31 cellular contexts compared by ENCODE assay signal in the genomic region with DNA sequence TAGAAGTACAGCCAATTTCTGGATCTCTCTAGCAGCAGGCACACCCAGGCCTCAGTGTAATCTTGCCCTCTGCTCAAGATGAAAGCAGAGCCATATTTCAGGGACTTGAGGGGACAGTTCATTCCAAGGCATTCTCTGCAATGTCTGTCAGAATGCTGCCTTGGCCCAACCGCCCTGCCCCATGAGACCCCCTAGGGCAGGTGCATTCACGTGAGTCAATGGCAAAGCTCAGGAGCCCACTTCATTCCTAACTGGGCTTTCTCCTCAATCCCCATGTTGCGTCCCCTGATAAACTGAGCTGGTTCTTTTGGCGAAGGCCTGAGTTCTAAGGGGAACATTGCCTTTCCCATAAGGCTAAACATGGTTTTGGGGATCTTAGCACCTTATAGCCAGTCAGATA. TPM values are rescaled to one million over a fixed set of nuclear protein-coding genes. Genes with fewer than 3 reads are reported as not detected.
"Had no signal": no experiment of that assay in that cellular context is flagged by ENCODE, and none has a peak within 500 bp of the region (broad histone marks: within the 10 kb centered on the region; RNA-seq: fewer than 3 reads in every experiment).

No MANE protein-coding gene starts in this region.

- H3K4me3 ChIP-seq: stomach, suprapubic skin, testis, thoracic aorta, thyroid gland, tibial artery, tibial nerve, transverse colon, upper lobe of left lung, upper lobe of right lung, uterus, vagina had no signal

- H3K36me3 ChIP-seq: stomach, suprapubic skin, thoracic aorta, thyroid gland, tibial artery, tibial nerve, transverse colon, upper lobe of left lung, upper lobe of right lung, uterus, vagina had no signal

- H3K27me3 ChIP-seq: stomach, suprapubic skin, testis, thyroid gland, tibial artery, tibial nerve, transverse colon, upper lobe of left lung, upper lobe of right lung, uterus, vagina had no signal

- H3K9me3 ChIP-seq: stomach, suprapubic skin, testis, thoracic aorta, thyroid gland, tibial artery, tibial nerve, transverse colon, upper lobe of left lung, upper lobe of right lung, uterus, vagina had no signal

- H3K4me1 Mint-ChIP-seq: stimulated activated effector memory CD8-positive, alpha-beta T cell treated with anti-CD3 and anti-CD28 coated beads, Interleukin-12 subunit alpha, Interleukin-12 subunit beta, amount 100 ng/mL, for 72 hours; stimulated activated memory B cell treated with anti-CD40 and anti-IgM and Interleukin-4, amounts not matched to agents 10 μg/mL and 1 μg/mL and 100 μg/mL, for 72 hours; stimulated activated naive B cell treated with anti-CD40 and anti-IgM and Interleukin-4, amounts not matched to agents 10 μg/mL and 1 μg/mL and 100 μg/mL, for 72 hours; stimulated activated naive CD8-positive, alpha-beta T cell treated with anti-CD3 and anti-CD28 coated beads, Interleukin-15, amount 100 ng/mL, for 72 hours had no signal

- H3K27ac Mint-ChIP-seq: stimulated activated effector memory CD8-positive, alpha-beta T cell treated with anti-CD3 and anti-CD28 coated beads, Interleukin-12 subunit alpha, Interleukin-12 subunit beta, amount 100 ng/mL, for 72 hours; stimulated activated memory B cell treated with anti-CD40 and anti-IgM and Interleukin-4, amounts not matched to agents 10 μg/mL and 1 μg/mL and 100 μg/mL, for 72 hours; stimulated activated naive B cell treated with anti-CD40 and anti-IgM and Interleukin-4, amounts not matched to agents 10 μg/mL and 1 μg/mL and 100 μg/mL, for 72 hours; stimulated activated naive CD8-positive, alpha-beta T cell treated with anti-CD3 and anti-CD28 coated beads, Interleukin-15, amount 100 ng/mL, for 72 hours; stimulated activated naive CD8-positive, alpha-beta T cell treated with anti-CD3 and anti-CD28 coated beads, Interleukin-15, Interleukin-2, amounts not matched to agents 100 ng/mL and 50 ng/mL, for 24 hours; type B pancreatic cell had no signal

- ATAC-seq: stimulated activated effector memory CD8-positive, alpha-beta T cell treated with anti-CD3 and anti-CD28 coated beads, Interleukin-12 subunit alpha, Interleukin-12 subunit beta, amount 100 ng/mL, for 72 hours; stimulated activated memory B cell treated with anti-CD40 and anti-IgM and Interleukin-4, amounts not matched to agents 10 μg/mL and 1 μg/mL and 100 μg/mL, for 72 hours; stimulated activated naive B cell treated with anti-CD40 and anti-IgM and Interleukin-4, amounts not matched to agents 10 μg/mL and 1 μg/mL and 100 μg/mL, for 72 hours; stimulated activated naive CD8-positive, alpha-beta T cell treated with anti-CD3 and anti-CD28 coated beads, Interleukin-15, amount 100 ng/mL, for 72 hours; stimulated activated naive CD8-positive, alpha-beta T cell treated with anti-CD3 and anti-CD28 coated beads, Interleukin-15, Interleukin-2, amounts not matched to agents 100 U/mL and 50 U/mL, for 24 hours; upper lobe of right lung had no signal

- H3K27me3 Mint-ChIP-seq: stimulated activated memory B cell treated with anti-CD40 and anti-IgM and Interleukin-4, amounts not matched to agents 10 μg/mL and 1 μg/mL and 100 μg/mL, for 72 hours; stimulated activated naive B cell treated with anti-CD40 and anti-IgM and Interleukin-4, amounts not matched to agents 10 μg/mL and 1 μg/mL and 100 μg/mL, for 72 hours; stimulated activated naive CD8-positive, alpha-beta T cell treated with anti-CD3 and anti-CD28 coated beads, Interleukin-15, amount 100 ng/mL, for 72 hours; stimulated activated naive CD8-positive, alpha-beta T cell treated with anti-CD3 and anti-CD28 coated beads, Interleukin-15, Interleukin-2, amounts not matched to agents 100 ng/mL and 50 ng/mL, for 24 hours; type B pancreatic cell had no signal

- H3K36me3 Mint-ChIP-seq: stimulated activated effector memory CD8-positive, alpha-beta T cell treated with anti-CD3 and anti-CD28 coated beads, Interleukin-12 subunit alpha, Interleukin-12 subunit beta, amount 100 ng/mL, for 72 hours; stimulated activated memory B cell treated with anti-CD40 and anti-IgM and Interleukin-4, amounts not matched to agents 10 μg/mL and 1 μg/mL and 100 μg/mL, for 72 hours; stimulated activated naive B cell treated with anti-CD40 and anti-IgM and Interleukin-4, amounts not matched to agents 10 μg/mL and 1 μg/mL and 100 μg/mL, for 72 hours; type B pancreatic cell had no signal

- H3K4me3 Mint-ChIP-seq: stimulated activated effector memory CD8-positive, alpha-beta T cell treated with anti-CD3 and anti-CD28 coated beads, Interleukin-12 subunit alpha, Interleukin-12 subunit beta, amount 100 ng/mL, for 72 hours; stimulated activated memory B cell treated with anti-CD40 and anti-IgM and Interleukin-4, amounts not matched to agents 10 μg/mL and 1 μg/mL and 100 μg/mL, for 72 hours; stimulated activated naive B cell treated with anti-CD40 and anti-IgM and Interleukin-4, amounts not matched to agents 10 μg/mL and 1 μg/mL and 100 μg/mL, for 72 hours; stimulated activated naive CD8-positive, alpha-beta T cell treated with anti-CD3 and anti-CD28 coated beads, Interleukin-15, amount 100 ng/mL, for 72 hours; stimulated activated naive CD8-positive, alpha-beta T cell treated with anti-CD3 and anti-CD28 coated beads, Interleukin-15, Interleukin-2, amounts not matched to agents 100 ng/mL and 50 ng/mL, for 24 hours; type B pancreatic cell had no signal

- H3K4me1 ChIP-seq: stomach, suprapubic skin, testis, thyroid gland, tibial artery, transverse colon, upper lobe of left lung, upper lobe of right lung, uterus, vagina had no signal

- H3K9me3 Mint-ChIP-seq: stimulated activated effector memory CD8-positive, alpha-beta T cell treated with anti-CD3 and anti-CD28 coated beads, Interleukin-12 subunit alpha, Interleukin-12 subunit beta, amount 100 ng/mL, for 72 hours; stimulated activated memory B cell treated with anti-CD40 and anti-IgM and Interleukin-4, amounts not matched to agents 10 μg/mL and 1 μg/mL and 100 μg/mL, for 72 hours; stimulated activated naive B cell treated with anti-CD40 and anti-IgM and Interleukin-4, amounts not matched to agents 10 μg/mL and 1 μg/mL and 100 μg/mL, for 72 hours; stimulated activated naive CD8-positive, alpha-beta T cell treated with anti-CD3 and anti-CD28 coated beads, Interleukin-15, amount 100 ng/mL, for 72 hours; stimulated activated naive CD8-positive, alpha-beta T cell treated with anti-CD3 and anti-CD28 coated beads, Interleukin-15, Interleukin-2, amounts not matched to agents 100 ng/mL and 50 ng/mL, for 24 hours; type B pancreatic cell had no signal

- H3K27ac ChIP-seq: stomach, suprapubic skin, testis, thoracic aorta, thyroid gland, tibial artery, tibial nerve, transverse colon, upper lobe of left lung, upper lobe of right lung, uterus, vagina had no signal

- DNase-seq: stimulated activated CD4-positive, alpha-beta T cell treated with anti-CD3 and anti-CD28 coated beads, Interleukin-2, amount 100 ng/mL, for 48 hours; stimulated activated CD4-positive, alpha-beta T cell treated with anti-CD3 and anti-CD28 coated beads, Interleukin-4, amount 100 ng/mL, for 1 hour; stimulated activated CD4-positive, alpha-beta T cell treated with anti-CD3 and anti-CD28 coated beads, Interleukin-4, amount 100 ng/mL, for 24 hours; stimulated activated CD4-positive, alpha-beta T cell treated with anti-CD3 and anti-CD28 coated beads, Interleukin-4, amount 100 ng/mL, for 4 hours; stimulated activated CD8-positive, alpha-beta memory T cell treated with anti-CD3 and anti-CD28 coated beads, Interleukin-4, amount 100 ng/mL, for 48 hours; stimulated activated naive B cell treated with anti-CD40 and anti-IgM and Interleukin-4, amounts not matched to agents 10 μg/mL and 1 μg/mL and 100 μg/mL, for 72 hours; stimulated activated naive CD4-positive, alpha-beta T cell; stimulated activated naive CD4-positive, alpha-beta T cell treated with Interleukin-2 at 50 U/mL for 16 hours; stimulated activated naive CD8-positive, alpha-beta T cell treated with anti-CD3 and anti-CD28 coated beads, Interleukin-15, amount 100 ng/mL, for 72 hours; stimulated activated naive CD8-positive, alpha-beta T cell treated with anti-CD3 and anti-CD28 coated beads, Interleukin-15, Interleukin-2, amounts not matched to agents 100 U/mL and 50 U/mL, for 24 hours; stomach; substantia nigra; testis; thyroid gland; tibial artery; upper lobe of left lung; upper lobe of right lung; uterus had no signal

RNA-seq across cellular contexts. Expression of a gene that starts 9.5 kb away (rescaled TPM):
- total RNA-seq: stomach, subcutaneous adipose tissue, suprapubic skin, temporal lobe, testis, thoracic aorta, thyroid gland, tibial nerve, transverse colon, upper lobe of right lung, ureter, urinary bladder, vagina had no signal
- polyA plus RNA-seq: stomach, urinary bladder had no signal
